ENCODE assay signal across 8 cellular contexts in the genomic region with DNA sequence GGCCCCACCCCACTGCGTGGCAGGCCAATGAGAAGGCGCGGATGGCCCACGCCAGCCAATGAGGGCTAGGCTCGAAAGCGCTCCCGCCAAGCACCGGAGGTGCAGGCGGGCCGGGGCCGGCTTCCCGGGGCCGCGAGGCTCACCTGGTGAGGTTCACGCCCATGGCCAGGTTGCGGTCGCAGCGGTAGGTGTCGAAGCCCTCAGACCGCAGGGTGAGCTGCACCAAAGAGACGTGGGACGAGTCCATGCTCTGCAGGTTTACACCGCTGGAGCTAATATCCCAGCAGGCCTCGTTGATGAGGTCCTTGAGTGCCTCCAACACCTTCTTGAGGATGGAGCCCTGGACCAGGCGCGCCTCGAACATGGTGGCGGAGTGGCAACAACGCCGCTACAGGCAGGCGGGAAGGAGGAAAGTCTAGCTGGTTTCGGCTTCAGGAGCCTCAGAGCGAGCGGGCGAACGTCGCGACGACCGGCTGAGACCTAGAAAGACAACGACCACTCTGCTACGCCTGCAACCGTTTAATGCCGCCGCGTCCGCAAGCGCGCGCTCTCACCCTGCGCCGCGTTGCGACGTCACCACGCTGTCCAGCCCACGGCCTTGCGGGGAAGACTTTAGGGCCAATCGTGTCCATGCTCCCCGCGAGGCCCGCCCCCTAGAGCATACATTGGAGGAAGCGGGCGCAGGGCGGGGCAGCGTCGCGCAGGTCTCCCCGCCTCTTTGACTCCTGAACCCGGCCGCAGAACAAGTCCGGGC. TPM values are rescaled to one million over a fixed set of nuclear protein-coding genes. Genes with fewer than 3 reads are reported as not detected.
DNase-seq lines count a peak whose midpoint lies in the region; ATAC-seq, FAIRE-seq and TF ChIP-seq lines count a peak whose summit lies in the region.

A gene (minus strand): TSS at position 524 of the 754 bp plus-strand sequence. CDS start 160 bp downstream, at position 364.

- TF ChIP-seq POLR2A in H54 (IDR thresholded peaks at IDR 0.05; ENCODE audit: low read depth, low read length) (peak; percentile 98), Raji (IDR thresholded peaks at IDR 0.05; ENCODE audit: insufficient read depth, low read depth, low read length) (peak; percentile 100)

- no peaks in the 10 kb centered on the region for H3K9me3 ChIP-seq in Loucy (ENCODE audit: insufficient read depth, low read depth, low read length)

- H3K4me1 Mint-ChIP-seq in natural killer cell = peaks cover 10 to 25% of the 10 kb centered on the region in 2 donors

- H3K36me3 ChIP-seq in Loucy (ENCODE audit: insufficient read depth, low read length) = peaks cover 43% of the 10 kb centered on the region

- peak within 1 kb of the TSS; percentile 99 for H3K9ac ChIP-seq in Loucy (ENCODE audit: low read depth, low read length, poor library complexity, severe bottlenecking)

- no peaks in the 10 kb centered on the region for H3K27me3 Mint-ChIP-seq in natural killer cell (ENCODE audit: low read depth in 2 of 2)

- H3K36me3 Mint-ChIP-seq in natural killer cell = peaks cover 7% of the 10 kb centered on the region

- H3K9me2 ChIP-seq in Loucy (replicated peaks; ENCODE audit: low read depth, low read length) = no peaks in the 10 kb centered on the region

- peak within 1 kb of the TSS; percentile 92 for H3K4me3 Mint-ChIP-seq in natural killer cell

- peak within 1 kb of the TSS; percentile 28; the same call in 1 of the 2 replicates for H2AFZ ChIP-seq in Loucy (ENCODE audit: low read length)

- peak; percentile 97 for FAIRE-seq in H54 (lab: Jason Lieb, UNC)

- peaks cover 63% of the 10 kb centered on the region for H3K79me2 ChIP-seq in Loucy (ENCODE audit: insufficient read depth, low read length)

- H3K4me3 ChIP-seq in Loucy (ENCODE audit: low read length, poor library complexity, severe bottlenecking) = peak within 1 kb of the TSS; percentile 97
- peak within 1 kb of the TSS; percentile 95 for H3K4me3 ChIP-seq in fibroblast of mammary gland (ENCODE audit: control insufficient read depth, low read depth, low read length)

- peak; percentile 99 for DNase-seq in EL
- peak; percentile 92 for DNase-seq in H54 (ENCODE audit: insufficient read length, low spot score)
- peak; percentile 95 for DNase-seq in activated T-helper 9 cell treated with anti-CD3 and anti-CD28 coated beads, Interleukin-2, amount 50 U/mL, for 16 hours (ENCODE audit: low read depth)
- peak; percentile 94 for DNase-seq in fibroblast of mammary gland (ENCODE audit: low read depth)
- DNase-seq in natural killer cell = peak; percentile 93
- peak; percentile 97 for DNase-seq in stimulated activated naive CD4-positive, alpha-beta T cell treated with Interleukin-2 at 50 U/mL for 16 hours (lab: John Stamatoyannopoulos, UW)

- H3K4me2 ChIP-seq in Loucy (ENCODE audit: low read depth, low read length, poor library complexity, severe bottlenecking) = peak within 1 kb of the TSS; percentile 97

- peak; percentile 91 to 99 (median 93) for ATAC-seq in natural killer cell

- TF ChIP-seq CTCF in Loucy (conservative IDR thresholded peaks at IDR 0.05; ENCODE audit: low read length) (no peak), fibroblast of mammary gland (conservative IDR thresholded peaks at IDR 0.05; ENCODE audit: control insufficient read depth, insufficient read depth, low read depth, low read length) (no peak), natural killer cell (IDR thresholded peaks at IDR 0.05) (no peak)

- H3K9me3 Mint-ChIP-seq in natural killer cell = no peaks in the 10 kb centered on the region

- peaks cover 50% of the 10 kb centered on the region for H4K20me1 ChIP-seq in Loucy (ENCODE audit: insufficient read depth, low read length, poor library complexity, severe bottlenecking)

- H3K4me1 ChIP-seq in Loucy (ENCODE audit: insufficient read depth, low read length, poor library complexity, severe bottlenecking) = peaks cover 44% of the 10 kb centered on the region

- intact Hi-C loops in natural killer cell (cut with micrococcal nuclease) = loop anchor here (5.0 kb wide), 1 partner anchor 307 kb away; no protein-coding TSS in a partner anchor

- H3K27me3 ChIP-seq in Loucy (ENCODE audit: insufficient read depth, low read length, poor library complexity, severe bottlenecking) = peaks cover 10% of the 10 kb centered on the region

- H3K27ac Mint-ChIP-seq in natural killer cell = peak within 1 kb of the TSS; percentile 89 to 92

- H3F3A ChIP-seq in Loucy (ENCODE audit: low read depth) = peaks cover 8% of the 10 kb centered on the region

RNA-seq across cellular contexts. Expression of the gene that starts here (rescaled TPM):
- 10 to 100 TPM; 41.5 to 50.6 (median 46.9) TPM for total RNA-seq in natural killer cell

Comparison
In these comparisons a context has a peak if more than half of its experiments do, and no peak if none do; other contexts are left out.
1. Peak in every context shown above with its lines: DNase-seq, ATAC-seq and H3K4me3 ChIP-seq.